Comparison of ENCODE assay signal across 1 cellular context in genomic region chr7:106306256-106306655, GRCh38.
TF ChIP-seq lines count a peak whose summit lies in the region.

No MANE protein-coding gene starts in this region.

TF ChIP-seq in neural cell, 6 proteins besides CTCF, POLR2A, EP300 and RAD21:
- TF ChIP-seq REST (IDR thresholded peaks at IDR 0.05; ENCODE audit: borderline replicate concordance) (no peak), EZH2 (IDR thresholded peaks at IDR 0.05; ENCODE audit: borderline replicate concordance, insufficient read depth, low read length, poor library complexity, severe bottlenecking) (no peak), POLR2AphosphoS5 (IDR thresholded peaks at IDR 0.05) (no peak), MXI1 (conservative IDR thresholded peaks at IDR 0.05; ENCODE audit: poor library complexity, severe bottlenecking) (no peak), TAF1 (IDR thresholded peaks at IDR 0.05; ENCODE audit: low read depth) (no peak), SMC3 (conservative IDR thresholded peaks at IDR 0.05; ENCODE audit: poor library complexity) (no peak)
